In genomic region chr12:106297075-106297474, GRCh38 we compare ENCODE assay signal across 17 cellular contexts. TPM values are rescaled to one million over a fixed set of nuclear protein-coding genes. Genes with fewer than 3 reads are reported as not detected.
DNase-seq lines count a peak whose midpoint lies in the region; ATAC-seq and TF ChIP-seq lines count a peak whose summit lies in the region.
"Had no signal": no experiment of that assay in that cellular context is flagged by ENCODE, and none has a peak within 500 bp of the region (broad histone marks: within the 10 kb centered on the region; RNA-seq: fewer than 3 reads in every experiment).

No MANE protein-coding gene starts in this region.

- CTCF ChIA-PET in IMR-90 (lab: Yijun Ruan, JAX) (interaction anchor here (1.7 kb wide), 1 partner anchor 15 kb away, joined by 6 read pairs; no protein-coding TSS in a partner anchor), mammary epithelial cell (lab: Charles Lee; ENCODE audit: low non-redundant PET) (no interaction called here)

- H4K20me1 ChIP-seq in IMR-90 (ENCODE audit: insufficient read depth, low read length) (no peaks in the 10 kb centered on the region), mammary epithelial cell (ENCODE audit: insufficient read depth, low read length) (no peaks in the 10 kb centered on the region)

- H3K4me1 ChIP-seq in right atrium auricular region (peaks cover 0 to 30% of the 10 kb centered on the region in 2 donors), IMR-90 (ENCODE audit: control insufficient read depth, insufficient read depth, low read length) (peaks cover 6% of the 10 kb centered on the region), mammary epithelial cell (ENCODE audit: insufficient read depth, low read length) (peaks cover 16% of the 10 kb centered on the region), transverse colon (peaks cover 0 to 26% (median 14%) of the 10 kb centered on the region in 4 donors)
- H3K4me1 ChIP-seq: SJCRH30 had no signal

- H3K27me3 ChIP-seq in right atrium auricular region (no peaks in the 10 kb centered on the region), IMR-90 (ENCODE audit: control insufficient read depth, insufficient read depth, low read length) (no peaks in the 10 kb centered on the region), mammary epithelial cell (ENCODE audit: insufficient read depth, low read length) (no peaks in the 10 kb centered on the region), transverse colon (no peaks in the 10 kb centered on the region)
- H3K27me3 ChIP-seq: SJCRH30 had no signal

- H3K4ac ChIP-seq in IMR-90 (ENCODE audit: low read depth, low read length) = no peak overlapping the region; the same call in 1 of the 2 replicates

- H3K27ac ChIP-seq in right atrium auricular region (peak overlapping the region; percentile 41 to 64), IMR-90 (ENCODE audit: insufficient read depth, low read length) (no peak overlapping the region), mammary epithelial cell (ENCODE audit: insufficient read depth, low read depth, low read length) (peak overlapping the region; percentile 86), transverse colon (no peak overlapping the region)
- H3K27ac ChIP-seq: KMS-11, SJCRH30 had no signal

- no peaks in the 10 kb centered on the region for H3K79me2 ChIP-seq in mammary epithelial cell (ENCODE audit: insufficient read depth, low read length)

- dilution Hi-C loops in IMR-90 (cut with HindIII; ENCODE audit: low sequenced_read_pairs, unreplicated experiment) (no loop called here), mammary epithelial cell (cut with HindIII; ENCODE audit: low sequenced_read_pairs) (no loop called here)

- H2BK120ac ChIP-seq in IMR-90 (ENCODE audit: low read depth, low read length) = peak overlapping the region; percentile 90

- no peak overlapping the region for H3K14ac ChIP-seq in IMR-90 (replicated peaks; ENCODE audit: low read depth, low read length)

- no peaks in the 10 kb centered on the region for H3K36me3 ChIP-seq in right atrium auricular region
- H3K36me3 ChIP-seq in IMR-90 (ENCODE audit: control insufficient read depth, insufficient read depth, low read length) = no peaks in the 10 kb centered on the region
- H3K36me3 ChIP-seq in mammary epithelial cell (ENCODE audit: insufficient read depth, low read length) = no peaks in the 10 kb centered on the region
- H3K36me3 ChIP-seq in transverse colon = no peaks in the 10 kb centered on the region
- H3K36me3 ChIP-seq: HAP-1, SJCRH30 had no signal

- no peak for TF ChIP-seq EP300 in transverse colon (IDR thresholded peaks at IDR 0.05; ENCODE audit: low read depth)

- H2AK9ac ChIP-seq in IMR-90 (replicated peaks; ENCODE audit: low read depth, low read length, poor library complexity) = no peak overlapping the region

- H3K56ac ChIP-seq in IMR-90 (ENCODE audit: extremely low read depth, insufficient read depth, low read length) = no peak overlapping the region

- H2BK5ac ChIP-seq in IMR-90 (ENCODE audit: low read depth, low read length, poor library complexity, severe bottlenecking) = no peak overlapping the region

- ATAC-seq in IMR-90 (ENCODE audit: low read depth) = no peak

- DNase-seq in right atrium auricular region (ENCODE audit: low spot score) (no peak), cardiac septum (ENCODE audit: low spot score) (no peak), IMR-90 (no peak), mammary epithelial cell (no peak), nucleus accumbens (lab: John Stamatoyannopoulos, UW) (no peak), transverse colon (no peak)
- DNase-seq in stimulated activated CD4-positive, alpha-beta T cell treated with anti-CD3 and anti-CD28 coated beads, Interleukin-4, amount 100 ng/mL, for 1 hour = no peak
- DNase-seq: ACHN, AML-193, Caco-2, EL, NCI-H1048, NCI-H2227 treated with DMSO at 0.1 percent for 48 hours, NCI-H524 treated with DMSO at 0.1 percent for 48 hours, SJCRH30 had no signal

- H3K23ac ChIP-seq in IMR-90 (ENCODE audit: low read depth, low read length) = no peak overlapping the region

- H3K9me3 ChIP-seq in right atrium auricular region (no peaks in the 10 kb centered on the region), IMR-90 (ENCODE audit: control insufficient read depth, insufficient read depth, low read length) (no peaks in the 10 kb centered on the region), mammary epithelial cell (replicated peaks; ENCODE audit: insufficient read depth, low read length) (no peaks in the 10 kb centered on the region), transverse colon (no peaks in the 10 kb centered on the region)
- H3K9me3 ChIP-seq: Caco-2, HAP-1, SJCRH30 had no signal

- 0 out of 3 replicates have a peak overlapping the region, but pooled peaks have one; percentile 58 for H2BK15ac ChIP-seq in IMR-90 (ENCODE audit: low read depth, low read length)

- H3K4me3 ChIP-seq in right atrium auricular region = no peak overlapping the region
- H3K4me3 ChIP-seq in IMR-90 (ENCODE audit: insufficient read depth, low read depth, low read length) = no peak overlapping the region
- H3K4me3 ChIP-seq in mammary epithelial cell (replicated peaks in 1 of 3; ENCODE audit: insufficient read depth in 1 of 3, low read depth in 2 of 3, low read length in 3 of 3) = no peak overlapping the region
- H3K4me3 ChIP-seq in transverse colon = no peak overlapping the region
- H3K4me3 ChIP-seq: HAP-1, SJCRH30 had no signal

- H2AK5ac ChIP-seq in IMR-90 (ENCODE audit: low read depth, low read length) = no peak overlapping the region

- no CpG with 5 or more reads among the region's 3 CpGs for WGBS in IMR-90 (ENCODE audit: extremely low coverage in 2 of 2, insufficient read length in 1 of 2), 2 experiments
- WGBS in mammary epithelial cell (ENCODE audit: low coverage, missing lambda C conversion rate) = 100% methylated on average over 3 of the region's 3 CpGs
- WGBS in transverse colon (ENCODE audit: low coverage in 1 of 2), 2 donors = 76 to 77% methylated on average over 3 of the region's 3 CpGs

- no peak overlapping the region for H2BK20ac ChIP-seq in IMR-90 (ENCODE audit: low read depth, low read length)

- POLR2A ChIA-PET in IMR-90 (lab: Charles Lee; ENCODE audit: unreplicated experiment) = no interaction called here

- H4K91ac ChIP-seq in IMR-90 (ENCODE audit: insufficient read depth, low read depth, low read length) = no peak overlapping the region

- TF ChIP-seq CTCF in right atrium auricular region (IDR thresholded peaks at IDR 0.05) (no peak), IMR-90 (conservative IDR thresholded peaks at IDR 0.05; ENCODE audit: low read depth, low read length) (no peak), mammary epithelial cell (conservative IDR thresholded peaks at IDR 0.05 in 1 of 2, IDR thresholded peaks at IDR 0.05 in 1 of 2; ENCODE audit: extremely low read depth in 1 of 2, insufficient read depth in 1 of 2, low read depth in 1 of 2, low read length in 2 of 2) (no peak), transverse colon (IDR thresholded peaks at IDR 0.05) (no peak)

- H2AFZ ChIP-seq in IMR-90 (replicated peaks; ENCODE audit: low read length, poor library complexity) = no peak overlapping the region
- no peak overlapping the region for H2AFZ ChIP-seq in mammary epithelial cell (ENCODE audit: low read depth, low read length)

- TF ChIP-seq POLR2A in IMR-90 (IDR thresholded peaks at IDR 0.05; ENCODE audit: low read depth, low read length) = no peak
- no peak for TF ChIP-seq POLR2A in transverse colon (IDR thresholded peaks at IDR 0.05)

- no peak for TF ChIP-seq RAD21 in IMR-90 (IDR thresholded peaks at IDR 0.05; ENCODE audit: low read length)

- in situ Hi-C loops in IMR-90 (cut with MboI; ENCODE audit: low sequenced_read_pairs) = no loop called here
- in situ Hi-C loops in mammary epithelial cell (cut with MboI; ENCODE audit: low sequenced_read_pairs in 2 of 2) = no loop called here
- in situ Hi-C loops in transverse colon (cut with MboI; ENCODE audit: low pct_ligation_motif_present in 1 of 4, low pct_unique_long_range_greater_than_20kb in 1 of 4, low sequenced_read_pairs in 3 of 4) = loop anchor here in 1 of 4 donors (10.0 kb wide), 1 partner anchor 52 kb away; the partner anchor contains the start of gene CKAP4

- 0 out of 4 replicates have a peak, but pooled peaks cover 0 to 3% of the 10 kb centered on the region in 2 experiments for H3K79me1 ChIP-seq in IMR-90 (ENCODE audit: low read depth in 1 of 2, low read length in 2 of 2)

- H4K5ac ChIP-seq in IMR-90 (ENCODE audit: low read depth, low read length) = no peak overlapping the region

- H3K9me1 ChIP-seq in IMR-90 (ENCODE audit: insufficient read depth, low read length) = peaks cover 11% of the 10 kb centered on the region

- no peak overlapping the region for H3K4me2 ChIP-seq in IMR-90 (ENCODE audit: low read depth, low read length)
- H3K4me2 ChIP-seq in mammary epithelial cell (ENCODE audit: insufficient read depth, low read depth, low read length) = no peak overlapping the region
- H3K4me2 ChIP-seq: KMS-11 had no signal

- H3K18ac ChIP-seq in IMR-90 (ENCODE audit: low read depth, low read length) = no peak overlapping the region; the same call in 1 of the 2 replicates

- H4K8ac ChIP-seq in IMR-90 (ENCODE audit: low read depth in 2 of 2, low read length in 2 of 2) = no peak overlapping the region; a peak in 1 of 4 replicates

- no peak overlapping the region for H3K9ac ChIP-seq in IMR-90 (ENCODE audit: low read depth, low read length)
- H3K9ac ChIP-seq in mammary epithelial cell (ENCODE audit: insufficient read depth, low read length) = no peak overlapping the region
- H3K9ac ChIP-seq: KMS-11 had no signal

- intact Hi-C loops in cardiac septum (cut with DNase I) = no loop called here
- intact Hi-C loops in IMR-90 (cut with micrococcal nuclease) = no loop called here
- intact Hi-C loops in mammary epithelial cell (cut with micrococcal nuclease) = no loop called here
- intact Hi-C loops in transverse colon (cut with DNase I; ENCODE audit: low total_unique reads) = no loop called here

- BruUV-seq in IMR-90 (replicated peaks; lab: Mats Ljungman, UMichigan) (no TSS peak), mammary epithelial cell (replicated peaks; lab: Mats Ljungman, UMichigan) (no TSS peak)

RNA-seq across cellular contexts. Expression of gene TCP11L2, which starts 5.5 kb away (rescaled TPM):
- total RNA-seq in right atrium auricular region (10 to 100 TPM; 34.0 to 59.1 TPM), cardiac septum (61.2 TPM), IMR-90 (2012; rRNA removed) (26.4 and 32.8 TPM in 2 replicates), mammary epithelial cell (10 to 100 TPM; 19.4 to 62.2 TPM), transverse colon (10 to 100 TPM in 3 of 4 donors, 1 to 10 TPM in 1; 8.0 to 47.8 (median 41.7) TPM)
- polyA plus RNA-seq in IMR-90 (2012; rRNA removed) (6.0 and 7.3 TPM in 2 replicates), mammary epithelial cell (6.1 TPM)
- 2.3 and 3.3 TPM in 2 replicates for polyA plus RNA-seq in IMR-90 (2012; cell fraction: cytosol; rRNA removed)
- polyA plus RNA-seq in IMR-90 (2012; cell fraction: nucleus; rRNA removed; ENCODE audit: low replicate concordance) = 3.4 and 22.1 TPM in 2 replicates
- 50.2 TPM for polyA minus RNA-seq in mammary epithelial cell

RNA-seq across cellular contexts. Expression of gene CKAP4, which starts 49.3 kb away (rescaled TPM):
- 10 to 100 TPM; 50.1 to 56.8 TPM for total RNA-seq in right atrium auricular region
- total RNA-seq in cardiac septum = 56.8 TPM
- 94.5 and 113 TPM in 2 replicates for total RNA-seq in IMR-90 (2012; rRNA removed)
- 282 and 297 TPM in 2 replicates for polyA plus RNA-seq in IMR-90 (2012; rRNA removed)
- 164 and 189 TPM in 2 replicates for polyA plus RNA-seq in IMR-90 (2012; cell fraction: cytosol; rRNA removed)
- polyA plus RNA-seq in IMR-90 (2012; cell fraction: nucleus; rRNA removed; ENCODE audit: low replicate concordance) = 79.4 and 107 TPM in 2 replicates
- total RNA-seq in mammary epithelial cell = 100 to 1,000 TPM in 1 of 2 donors, 10 to 100 TPM in 1; 88.4 to 123 TPM
- 74.7 TPM for polyA plus RNA-seq in mammary epithelial cell
- polyA minus RNA-seq in mammary epithelial cell = 44.0 TPM
- 10 to 100 TPM; 30.6 to 41.4 (median 36.2) TPM for total RNA-seq in transverse colon

Comparison
In these comparisons a context has a peak if more than half of its experiments do, and no peak if none do; other contexts are left out.
1. H3K27ac ChIP-seq: peak in right atrium auricular region (2 of 2) and mammary epithelial cell (single experiment); none in IMR-90 (single experiment) and transverse colon (0 of 4).